8 cellular contexts compared by ENCODE assay signal in the genomic region with DNA sequence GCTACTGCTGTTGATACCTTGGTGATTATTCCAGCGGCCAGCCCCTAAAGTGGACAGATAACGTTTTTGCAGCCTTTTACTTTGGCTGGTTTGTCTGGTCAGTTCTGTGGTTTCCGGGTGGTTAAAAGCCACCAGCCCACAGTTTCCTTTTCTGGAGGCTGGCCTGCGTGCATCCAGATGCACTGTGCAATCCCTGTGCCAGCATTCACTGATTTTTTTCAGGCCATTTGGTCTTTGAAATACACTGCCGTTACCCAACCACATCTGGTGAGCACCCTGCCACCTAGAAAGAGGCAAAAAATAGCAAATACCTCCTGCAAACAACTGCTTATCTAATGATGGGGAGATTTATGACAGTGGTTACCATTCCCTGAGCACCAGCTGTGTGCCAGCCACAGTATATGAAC. TPM values are rescaled to one million over a fixed set of nuclear protein-coding genes. Genes with fewer than 3 reads are reported as not detected.
DNase-seq lines count a peak whose midpoint lies in the region; ATAC-seq and TF ChIP-seq lines count a peak whose summit lies in the region.

No MANE protein-coding gene starts in this region.

- no peaks in the 10 kb centered on the region for H3K27me3 ChIP-seq in ectodermal cell (ENCODE audit: control insufficient read depth, insufficient read depth, low read length, poor library complexity, severe bottlenecking)

- H3K4me1 ChIP-seq in ectodermal cell (ENCODE audit: control insufficient read depth, insufficient read depth, low read length) (no peaks in the 10 kb centered on the region), mesodermal cell (ENCODE audit: control insufficient read depth, insufficient read depth, low read length, poor library complexity, severe bottlenecking) (peaks cover 3% of the 10 kb centered on the region), urinary bladder (ENCODE audit: insufficient read depth) (no peaks in the 10 kb centered on the region)

- no peak for TF ChIP-seq CTCF in GM12875 (IDR thresholded peaks at IDR 0.05; ENCODE audit: borderline replicate concordance, insufficient read depth, low read depth, low read length)

- H3K4me3 ChIP-seq in GM12875 (ENCODE audit: low read depth, low read length) (peak overlapping the region; percentile 60), ectodermal cell (ENCODE audit: insufficient read depth, low read depth, low read length) (peak overlapping the region; percentile 79), mesodermal cell (ENCODE audit: extremely low read depth, insufficient read depth, low read length, poor library complexity, severe bottlenecking) (peak overlapping the region; percentile 58), urinary bladder (ENCODE audit: low read depth, low read length) (peak overlapping the region; percentile 47)

- DNase-seq in A172 (ENCODE audit: low spot score) = peak; percentile 63
- DNase-seq in RPMI8226 = peak; percentile 48
- no peak for DNase-seq in NK-92 (lab: John Stamatoyannopoulos, UW; ENCODE audit: unreplicated experiment)

- 66% methylated on average over 5 of the region's 5 CpGs for WGBS in ectodermal cell, 2 experiments
- WGBS in mesodermal cell (ENCODE audit: insufficient coverage in 2 of 2), 2 experiments = 54 to 61% methylated on average over 4 to 5 of the region's 5 CpGs
- under 1% methylated on average over 5 of the region's 5 CpGs for WGBS in urinary bladder

- H3K9me3 ChIP-seq in ectodermal cell (ENCODE audit: control insufficient read depth, low read length) (no peaks in the 10 kb centered on the region), mesodermal cell (ENCODE audit: control insufficient read depth, low read length) (no peaks in the 10 kb centered on the region)

- H3K27ac ChIP-seq in ectodermal cell (ENCODE audit: insufficient read depth, low read depth, low read length, poor library complexity, severe bottlenecking) = no peak overlapping the region
- peak overlapping the region; percentile 90 for H3K27ac ChIP-seq in mesodermal cell (ENCODE audit: low read depth, low read length, severe bottlenecking)
- peak overlapping the region; percentile 53 for H3K27ac ChIP-seq in urinary bladder (ENCODE audit: low read depth)

- no peaks in the 10 kb centered on the region for H3K36me3 ChIP-seq in ectodermal cell (ENCODE audit: control insufficient read depth, insufficient read depth, low read length)
- H3K36me3 ChIP-seq in mesodermal cell (ENCODE audit: control insufficient read depth, insufficient read depth, low read length) = no peaks in the 10 kb centered on the region
- no peaks in the 10 kb centered on the region for H3K36me3 ChIP-seq in urinary bladder (ENCODE audit: insufficient read depth)

- peak; percentile 20 for ATAC-seq in HG03064 (IDR thresholded peaks at IDR 0.05; ENCODE audit: low read depth, unreplicated experiment)

RNA-seq across cellular contexts. Expression of a gene that starts 0.8 kb away (rescaled TPM):
- total RNA-seq in A172 (2014; rRNA removed; shearing (Covaris generic)) = 4.9 and 5.4 TPM in 2 replicates
- 13.2 TPM for polyA plus RNA-seq in ectodermal cell (2013, experiment 1 of 4)
- 15.4 TPM for polyA plus RNA-seq in ectodermal cell (2013, experiment 2 of 4)
- polyA plus RNA-seq in ectodermal cell (2013, experiment 3 of 4) = 14.3 TPM
- 16.2 TPM for polyA plus RNA-seq in ectodermal cell (2013, experiment 4 of 4)
- polyA plus RNA-seq in mesodermal cell (2013, experiment 1 of 2) = 6.2 TPM
- polyA plus RNA-seq in mesodermal cell (2013, experiment 2 of 2) = 9.2 TPM
- total RNA-seq in urinary bladder = 11.6 TPM
- 17.1 TPM for polyA plus RNA-seq in urinary bladder
